27 cellular contexts compared by ENCODE assay signal in the genomic region with DNA sequence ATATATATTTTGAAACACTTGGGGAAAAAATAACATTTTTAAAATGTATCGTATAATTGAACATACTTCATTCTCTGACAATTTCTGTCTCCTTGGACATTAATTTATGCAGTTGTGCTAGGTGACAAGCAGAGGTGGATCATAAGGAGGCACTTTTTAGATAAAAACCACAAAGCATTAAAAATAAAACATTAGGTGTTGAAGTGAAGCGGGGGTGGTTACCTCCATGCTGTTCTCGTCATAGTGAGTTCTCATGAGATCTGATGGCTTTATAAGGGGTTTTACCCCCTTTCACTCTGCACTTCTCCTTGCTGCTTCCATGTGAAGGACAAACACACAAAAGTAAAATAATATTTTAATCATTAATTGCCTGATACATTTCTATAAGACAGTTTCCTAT.
"Had no signal": no experiment of that assay in that cellular context is flagged by ENCODE, and none has a peak within 500 bp of the region (broad histone marks: within the 10 kb centered on the region; RNA-seq: fewer than 3 reads in every experiment).

No MANE protein-coding gene starts in this region.

- H3K27ac ChIP-seq: stomach, suprapubic skin, testis, thoracic aorta, thyroid gland, tibial artery, tibial nerve, transverse colon, upper lobe of left lung, upper lobe of right lung, uterus, vagina had no signal

- H3K4me1 ChIP-seq: stomach, suprapubic skin, testis, thyroid gland, tibial artery, tibial nerve, transverse colon, upper lobe of left lung, upper lobe of right lung, uterus, vagina had no signal

- DNase-seq: stimulated activated CD4-positive, alpha-beta T cell treated with anti-CD3 and anti-CD28 coated beads, Interleukin-2, amount 100 ng/mL, for 48 hours; stimulated activated CD4-positive, alpha-beta T cell treated with anti-CD3 and anti-CD28 coated beads, Interleukin-4, amount 100 ng/mL, for 1 hour; stimulated activated CD4-positive, alpha-beta T cell treated with anti-CD3 and anti-CD28 coated beads, Interleukin-4, amount 100 ng/mL, for 24 hours; stimulated activated CD4-positive, alpha-beta T cell treated with anti-CD3 and anti-CD28 coated beads, Interleukin-4, amount 100 ng/mL, for 4 hours; stimulated activated CD8-positive, alpha-beta memory T cell treated with anti-CD3 and anti-CD28 coated beads, Interleukin-4, amount 100 ng/mL, for 48 hours; stimulated activated naive B cell treated with anti-CD40 and anti-IgM and Interleukin-4, amounts not matched to agents 10 μg/mL and 1 μg/mL and 100 μg/mL, for 72 hours; stimulated activated naive CD4-positive, alpha-beta T cell; stimulated activated naive CD4-positive, alpha-beta T cell treated with Interleukin-2 at 50 U/mL for 16 hours; stimulated activated naive CD8-positive, alpha-beta T cell treated with anti-CD3 and anti-CD28 coated beads, Interleukin-15, amount 100 ng/mL, for 72 hours; stimulated activated naive CD8-positive, alpha-beta T cell treated with anti-CD3 and anti-CD28 coated beads, Interleukin-15, Interleukin-2, amounts not matched to agents 100 U/mL and 50 U/mL, for 24 hours; stomach; substantia nigra; testis; thyroid gland; tibial artery; transverse colon; trophoblast cell; upper lobe of left lung; upper lobe of right lung; uterus had no signal

- ATAC-seq: stimulated activated effector memory CD8-positive, alpha-beta T cell treated with anti-CD3 and anti-CD28 coated beads, Interleukin-12 subunit alpha, Interleukin-12 subunit beta, amount 100 ng/mL, for 72 hours; stimulated activated memory B cell treated with anti-CD40 and anti-IgM and Interleukin-4, amounts not matched to agents 10 μg/mL and 1 μg/mL and 100 μg/mL, for 72 hours; stimulated activated naive B cell treated with anti-CD40 and anti-IgM and Interleukin-4, amounts not matched to agents 10 μg/mL and 1 μg/mL and 100 μg/mL, for 72 hours; stimulated activated naive CD8-positive, alpha-beta T cell treated with anti-CD3 and anti-CD28 coated beads, Interleukin-15, amount 100 ng/mL, for 72 hours; stimulated activated naive CD8-positive, alpha-beta T cell treated with anti-CD3 and anti-CD28 coated beads, Interleukin-15, Interleukin-2, amounts not matched to agents 100 U/mL and 50 U/mL, for 24 hours; upper lobe of right lung had no signal

- FAIRE-seq: urothelium cell line had no signal

- H3K27me3 ChIP-seq: suprapubic skin, testis, thyroid gland, tibial artery, tibial nerve, transverse colon, upper lobe of left lung, upper lobe of right lung, uterus, vagina had no signal

- H3K4me3 ChIP-seq: stomach, suprapubic skin, testis, thoracic aorta, thyroid gland, tibial artery, tibial nerve, transverse colon, upper lobe of left lung, upper lobe of right lung, uterus, vagina had no signal

- H3K36me3 ChIP-seq: stomach, suprapubic skin, thoracic aorta, thyroid gland, tibial artery, tibial nerve, transverse colon, upper lobe of left lung, upper lobe of right lung, uterus, vagina had no signal

- H3K9me3 ChIP-seq: suprapubic skin, testis, thoracic aorta, thyroid gland, tibial artery, transverse colon, upper lobe of left lung, upper lobe of right lung, uterus, vagina had no signal
